In the genomic region with DNA sequence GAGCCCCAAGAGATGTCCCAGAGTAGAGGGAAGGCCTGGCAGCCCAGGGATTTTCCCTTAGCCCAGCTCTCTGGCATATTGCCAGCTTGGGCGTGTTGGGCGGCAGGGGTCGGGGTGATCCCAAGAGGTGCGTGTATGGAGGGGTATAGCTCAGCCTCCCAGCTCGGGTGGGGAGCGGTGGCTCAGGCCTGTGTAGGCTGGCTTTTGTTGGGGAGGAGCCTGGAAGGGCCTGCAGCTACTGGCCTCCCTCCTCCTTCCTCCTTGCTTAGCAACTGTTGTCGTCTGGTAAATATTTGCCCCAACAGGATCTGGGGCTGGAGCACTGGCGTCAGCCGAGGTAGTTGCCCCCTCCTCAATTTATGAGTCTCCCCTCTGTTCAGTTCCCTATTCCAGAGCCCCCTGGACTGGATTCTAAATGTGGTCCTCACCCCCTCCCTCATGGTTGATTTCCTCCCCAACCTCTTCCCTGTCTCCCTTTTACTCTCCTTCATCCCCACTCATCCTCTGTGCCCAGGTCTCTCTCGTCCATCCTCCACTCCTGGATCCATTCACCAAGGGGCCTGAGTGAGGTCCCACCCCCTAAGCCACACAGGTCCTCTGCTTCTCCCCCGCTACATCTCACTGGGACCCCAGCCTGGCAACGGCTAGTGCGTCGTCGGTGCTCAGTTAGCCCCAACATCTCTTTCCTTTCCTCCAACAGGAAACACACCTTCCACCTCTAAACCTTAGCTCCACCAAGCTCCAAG, we compare ENCODE assay signal across 2 cellular contexts.
TF ChIP-seq lines count a peak whose summit lies in the region.

No MANE protein-coding gene starts in this region.

TF ChIP-seq in Ishikawa, 13 proteins besides CTCF, POLR2A, EP300 and RAD21:
- TF ChIP-seq TCF12 (IDR thresholded peaks at IDR 0.05; ENCODE audit: low read depth) = no peak
- TF ChIP-seq NFIC (IDR thresholded peaks at IDR 0.05) = peak; percentile 88

TF ChIP-seq in H1, 55 proteins besides CTCF, POLR2A, EP300 and RAD21:
- no peak for TF ChIP-seq HDAC2 (IDR thresholded peaks at IDR 0.05; ENCODE audit: borderline replicate concordance in 1 of 2, low read depth in 2 of 2, low read length in 2 of 2)
- no peak for TF ChIP-seq MAFK (IDR thresholded peaks at IDR 0.05; ENCODE audit: low read depth, low read length)
- no peak for TF ChIP-seq JUND (IDR thresholded peaks at IDR 0.05; ENCODE audit: low read length)
